ENCODE assay signal across 1 cellular context in the genomic region with DNA sequence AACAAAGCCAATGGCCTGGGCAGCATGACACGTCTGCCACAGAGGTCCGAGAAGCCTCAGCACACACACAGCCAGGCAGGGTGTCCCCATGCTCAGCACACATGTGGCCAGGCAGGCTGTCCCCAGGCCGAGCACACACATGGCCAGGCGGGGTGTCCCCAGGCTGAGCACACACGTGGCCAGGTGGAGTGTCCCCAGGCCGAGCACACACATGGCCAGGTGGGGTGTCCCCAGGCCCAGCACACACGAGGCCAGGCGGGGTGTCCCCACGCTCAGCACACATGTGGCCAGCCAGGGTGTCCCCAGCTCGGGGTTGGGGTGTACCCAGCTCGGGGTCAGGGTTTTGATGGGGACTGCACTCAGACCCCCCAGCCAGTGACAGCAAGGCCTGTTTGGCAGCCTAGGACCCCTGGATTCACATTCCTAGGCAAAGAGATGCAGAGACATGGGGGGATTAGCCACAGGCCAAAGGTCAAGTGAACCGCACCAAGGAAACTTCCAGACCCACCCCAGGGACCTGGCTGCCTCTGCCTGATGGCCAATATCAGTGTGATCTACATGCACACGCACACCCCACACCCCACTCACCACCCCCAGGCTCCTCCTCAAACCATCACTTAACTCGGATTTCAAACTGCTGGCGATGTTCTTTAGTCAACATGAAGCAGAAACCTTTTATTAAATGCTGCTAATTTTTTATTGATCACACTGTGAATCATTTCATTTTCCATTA.
TF ChIP-seq lines count a peak whose summit lies in the region.

No MANE protein-coding gene starts in this region.

TF ChIP-seq in H1, 55 proteins besides CTCF, POLR2A, EP300 and RAD21 (continued from another document):
- TF ChIP-seq, protein P1, sequence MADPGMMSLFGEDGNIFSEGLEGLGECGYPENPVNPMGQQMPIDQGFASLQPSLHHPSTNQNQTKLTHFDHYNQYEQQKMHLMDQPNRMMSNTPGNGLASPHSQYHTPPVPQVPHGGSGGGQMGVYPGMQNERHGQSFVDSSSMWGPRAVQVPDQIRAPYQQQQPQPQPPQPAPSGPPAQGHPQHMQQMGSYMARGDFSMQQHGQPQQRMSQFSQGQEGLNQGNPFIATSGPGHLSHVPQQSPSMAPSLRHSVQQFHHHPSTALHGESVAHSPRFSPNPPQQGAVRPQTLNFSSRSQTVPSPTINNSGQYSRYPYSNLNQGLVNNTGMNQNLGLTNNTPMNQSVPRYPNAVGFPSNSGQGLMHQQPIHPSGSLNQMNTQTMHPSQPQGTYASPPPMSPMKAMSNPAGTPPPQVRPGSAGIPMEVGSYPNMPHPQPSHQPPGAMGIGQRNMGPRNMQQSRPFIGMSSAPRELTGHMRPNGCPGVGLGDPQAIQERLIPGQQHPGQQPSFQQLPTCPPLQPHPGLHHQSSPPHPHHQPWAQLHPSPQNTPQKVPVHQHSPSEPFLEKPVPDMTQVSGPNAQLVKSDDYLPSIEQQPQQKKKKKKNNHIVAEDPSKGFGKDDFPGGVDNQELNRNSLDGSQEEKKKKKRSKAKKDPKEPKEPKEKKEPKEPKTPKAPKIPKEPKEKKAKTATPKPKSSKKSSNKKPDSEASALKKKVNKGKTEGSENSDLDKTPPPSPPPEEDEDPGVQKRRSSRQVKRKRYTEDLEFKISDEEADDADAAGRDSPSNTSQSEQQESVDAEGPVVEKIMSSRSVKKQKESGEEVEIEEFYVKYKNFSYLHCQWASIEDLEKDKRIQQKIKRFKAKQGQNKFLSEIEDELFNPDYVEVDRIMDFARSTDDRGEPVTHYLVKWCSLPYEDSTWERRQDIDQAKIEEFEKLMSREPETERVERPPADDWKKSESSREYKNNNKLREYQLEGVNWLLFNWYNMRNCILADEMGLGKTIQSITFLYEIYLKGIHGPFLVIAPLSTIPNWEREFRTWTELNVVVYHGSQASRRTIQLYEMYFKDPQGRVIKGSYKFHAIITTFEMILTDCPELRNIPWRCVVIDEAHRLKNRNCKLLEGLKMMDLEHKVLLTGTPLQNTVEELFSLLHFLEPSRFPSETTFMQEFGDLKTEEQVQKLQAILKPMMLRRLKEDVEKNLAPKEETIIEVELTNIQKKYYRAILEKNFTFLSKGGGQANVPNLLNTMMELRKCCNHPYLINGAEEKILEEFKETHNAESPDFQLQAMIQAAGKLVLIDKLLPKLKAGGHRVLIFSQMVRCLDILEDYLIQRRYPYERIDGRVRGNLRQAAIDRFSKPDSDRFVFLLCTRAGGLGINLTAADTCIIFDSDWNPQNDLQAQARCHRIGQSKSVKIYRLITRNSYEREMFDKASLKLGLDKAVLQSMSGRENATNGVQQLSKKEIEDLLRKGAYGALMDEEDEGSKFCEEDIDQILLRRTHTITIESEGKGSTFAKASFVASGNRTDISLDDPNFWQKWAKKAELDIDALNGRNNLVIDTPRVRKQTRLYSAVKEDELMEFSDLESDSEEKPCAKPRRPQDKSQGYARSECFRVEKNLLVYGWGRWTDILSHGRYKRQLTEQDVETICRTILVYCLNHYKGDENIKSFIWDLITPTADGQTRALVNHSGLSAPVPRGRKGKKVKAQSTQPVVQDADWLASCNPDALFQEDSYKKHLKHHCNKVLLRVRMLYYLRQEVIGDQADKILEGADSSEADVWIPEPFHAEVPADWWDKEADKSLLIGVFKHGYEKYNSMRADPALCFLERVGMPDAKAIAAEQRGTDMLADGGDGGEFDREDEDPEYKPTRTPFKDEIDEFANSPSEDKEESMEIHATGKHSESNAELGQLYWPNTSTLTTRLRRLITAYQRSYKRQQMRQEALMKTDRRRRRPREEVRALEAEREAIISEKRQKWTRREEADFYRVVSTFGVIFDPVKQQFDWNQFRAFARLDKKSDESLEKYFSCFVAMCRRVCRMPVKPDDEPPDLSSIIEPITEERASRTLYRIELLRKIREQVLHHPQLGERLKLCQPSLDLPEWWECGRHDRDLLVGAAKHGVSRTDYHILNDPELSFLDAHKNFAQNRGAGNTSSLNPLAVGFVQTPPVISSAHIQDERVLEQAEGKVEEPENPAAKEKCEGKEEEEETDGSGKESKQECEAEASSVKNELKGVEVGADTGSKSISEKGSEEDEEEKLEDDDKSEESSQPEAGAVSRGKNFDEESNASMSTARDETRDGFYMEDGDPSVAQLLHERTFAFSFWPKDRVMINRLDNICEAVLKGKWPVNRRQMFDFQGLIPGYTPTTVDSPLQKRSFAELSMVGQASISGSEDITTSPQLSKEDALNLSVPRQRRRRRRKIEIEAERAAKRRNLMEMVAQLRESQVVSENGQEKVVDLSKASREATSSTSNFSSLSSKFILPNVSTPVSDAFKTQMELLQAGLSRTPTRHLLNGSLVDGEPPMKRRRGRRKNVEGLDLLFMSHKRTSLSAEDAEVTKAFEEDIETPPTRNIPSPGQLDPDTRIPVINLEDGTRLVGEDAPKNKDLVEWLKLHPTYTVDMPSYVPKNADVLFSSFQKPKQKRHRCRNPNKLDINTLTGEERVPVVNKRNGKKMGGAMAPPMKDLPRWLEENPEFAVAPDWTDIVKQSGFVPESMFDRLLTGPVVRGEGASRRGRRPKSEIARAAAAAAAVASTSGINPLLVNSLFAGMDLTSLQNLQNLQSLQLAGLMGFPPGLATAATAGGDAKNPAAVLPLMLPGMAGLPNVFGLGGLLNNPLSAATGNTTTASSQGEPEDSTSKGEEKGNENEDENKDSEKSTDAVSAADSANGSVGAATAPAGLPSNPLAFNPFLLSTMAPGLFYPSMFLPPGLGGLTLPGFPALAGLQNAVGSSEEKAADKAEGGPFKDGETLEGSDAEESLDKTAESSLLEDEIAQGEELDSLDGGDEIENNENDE (IDR thresholded peaks at IDR 0.05; ENCODE audit: insufficient replicate concordance, low read length), result no peak
TF ChIP-seq in H1: peak in this region for 0.
